8 cellular contexts compared by ENCODE assay signal in genomic region chr18:46174317-46175039, GRCh38.
DNase-seq lines count a peak whose midpoint lies in the region; ATAC-seq and TF ChIP-seq lines count a peak whose summit lies in the region.

No MANE protein-coding gene starts in this region.

- peak overlapping the region; percentile 79 to 90 for H3K9ac ChIP-seq in duodenal mucosa (ENCODE audit: low read depth in 1 of 2, low read length in 2 of 2)

- H3K9me3 ChIP-seq in CD4-positive, alpha-beta memory T cell (ENCODE audit: control insufficient read depth in 1 of 2, low read length in 2 of 2) = no peaks in the 10 kb centered on the region
- no peaks in the 10 kb centered on the region for H3K9me3 ChIP-seq in duodenal mucosa (ENCODE audit: control insufficient read depth in 1 of 2, low read length in 2 of 2)

- peak; percentile 17 for ATAC-seq in GM21528 (IDR thresholded peaks at IDR 0.05; ENCODE audit: low FRiP score, unreplicated experiment)
- peak; percentile 25 for ATAC-seq in stimulated activated memory B cell treated with anti-CD40 and anti-IgM and Interleukin-4, amounts not matched to agents 10 μg/mL and 1 μg/mL and 100 μg/mL, for 72 hours

- H3K27me3 ChIP-seq in CD4-positive, alpha-beta memory T cell (ENCODE audit: insufficient read depth, low read length) = no peaks in the 10 kb centered on the region
- no peaks in the 10 kb centered on the region for H3K27me3 ChIP-seq in duodenal mucosa (ENCODE audit: control insufficient read depth in 1 of 2, insufficient read depth in 2 of 2, low read length in 2 of 2)

- peaks cover 50% of the 10 kb centered on the region for H3K4me1 ChIP-seq in CD4-positive, alpha-beta memory T cell (ENCODE audit: insufficient read depth, low read length)
- H3K4me1 ChIP-seq in duodenal mucosa (ENCODE audit: control insufficient read depth in 1 of 2, insufficient read depth in 2 of 2, low read length in 2 of 2) = peaks cover 13 to 16% of the 10 kb centered on the region in 2 donors

- peak overlapping the region; percentile 88 to 99 (median 98) for H3K4me3 Mint-ChIP-seq in CD4-positive, alpha-beta memory T cell
- peak overlapping the region; percentile 87 for H3K4me3 Mint-ChIP-seq in stimulated activated memory B cell treated with anti-CD40 and anti-IgM and Interleukin-4, amounts not matched to agents 10 μg/mL and 1 μg/mL and 100 μg/mL, for 72 hours

- no peaks in the 10 kb centered on the region for H3K27me3 Mint-ChIP-seq in CD4-positive, alpha-beta memory T cell
- H3K27me3 Mint-ChIP-seq in stimulated activated memory B cell treated with anti-CD40 and anti-IgM and Interleukin-4, amounts not matched to agents 10 μg/mL and 1 μg/mL and 100 μg/mL, for 72 hours = no peaks in the 10 kb centered on the region

- peaks cover 0 to 3% (median 0%) of the 10 kb centered on the region in 8 donors for H3K9me3 Mint-ChIP-seq in CD4-positive, alpha-beta memory T cell
- no peaks in the 10 kb centered on the region for H3K9me3 Mint-ChIP-seq in stimulated activated memory B cell treated with anti-CD40 and anti-IgM and Interleukin-4, amounts not matched to agents 10 μg/mL and 1 μg/mL and 100 μg/mL, for 72 hours

- peak overlapping the region; percentile 89 to 100 (median 99) for H3K27ac Mint-ChIP-seq in CD4-positive, alpha-beta memory T cell
- peak overlapping the region; percentile 99 for H3K27ac Mint-ChIP-seq in stimulated activated memory B cell treated with anti-CD40 and anti-IgM and Interleukin-4, amounts not matched to agents 10 μg/mL and 1 μg/mL and 100 μg/mL, for 72 hours

- peak overlapping the region; percentile 63 to 100 for H3K4me3 ChIP-seq in CD4-positive, alpha-beta memory T cell (ENCODE audit: low read length in 2 of 2)
- H3K4me3 ChIP-seq in LNCaP clone FGC (ENCODE audit: low read depth, low read length) = peak overlapping the region; percentile 90
- H3K4me3 ChIP-seq in duodenal mucosa (ENCODE audit: low read depth in 1 of 2, low read length in 2 of 2) = peak overlapping the region; percentile 92 to 97

- POLR2A ChIA-PET in CD4-positive, alpha-beta memory T cell (lab: Charles Lee; ENCODE audit: partially characterized antibody) = interaction anchor here (0.6 to 2.6 kb wide), 17 partner anchors 8 to 743 kb away, joined by 3 to 17 read pairs (median 4); partner anchors contain the start of genes ATP5F1A, KATNAL2 and PIAS2

- intact Hi-C loops in CD4-positive, alpha-beta memory T cell (cut with micrococcal nuclease) = loop anchor here (5.0 to 10.0 kb wide), 2 partner anchors 108 to 740 kb away; partner anchors contain the start of genes KATNAL2 and PIAS2

- peaks cover 19 to 66% (median 32%) of the 10 kb centered on the region in 4 donors for H3K4me1 Mint-ChIP-seq in CD4-positive, alpha-beta memory T cell
- peaks cover 51% of the 10 kb centered on the region for H3K4me1 Mint-ChIP-seq in stimulated activated memory B cell treated with anti-CD40 and anti-IgM and Interleukin-4, amounts not matched to agents 10 μg/mL and 1 μg/mL and 100 μg/mL, for 72 hours

- CTCF ChIA-PET in CD4-positive, alpha-beta memory T cell (lab: Charles Lee; ENCODE audit: partially characterized antibody) = interaction anchor here (1.1 to 5.9 kb wide), 25 partner anchors 9 to 498 kb away, joined by 3 to 158 read pairs (median 14); partner anchors contain the start of genes ATP5F1A and LOXHD1

- H3K36me3 ChIP-seq in CD4-positive, alpha-beta memory T cell (ENCODE audit: insufficient read depth, low read length) = no peaks in the 10 kb centered on the region
- no peaks in the 10 kb centered on the region for H3K36me3 ChIP-seq in duodenal mucosa (ENCODE audit: control insufficient read depth in 1 of 2, insufficient read depth in 2 of 2, low read length in 2 of 2)

- H3K27ac ChIP-seq in CD4-positive, alpha-beta memory T cell (ENCODE audit: low read depth, low read length) = peak overlapping the region; percentile 91
- peak overlapping the region; percentile 65 for H3K27ac ChIP-seq in duodenal mucosa (ENCODE audit: low read depth, low read length)

- peaks cover 3 to 22% of the 10 kb centered on the region in 2 donors for H3K36me3 Mint-ChIP-seq in CD4-positive, alpha-beta memory T cell
- no peaks in the 10 kb centered on the region for H3K36me3 Mint-ChIP-seq in stimulated activated memory B cell treated with anti-CD40 and anti-IgM and Interleukin-4, amounts not matched to agents 10 μg/mL and 1 μg/mL and 100 μg/mL, for 72 hours

- peak; percentile 21; the same call in 1 of the 2 replicates for TF ChIP-seq CTCF in LNCaP clone FGC (IDR thresholded peaks at IDR 0.05; ENCODE audit: control insufficient read depth, extremely low read depth, insufficient read depth)

- peak; percentile 17 to 52 (median 28) for DNase-seq in CD4-positive, alpha-beta memory T cell
- no peak for DNase-seq in LNCaP clone FGC (ENCODE audit: low read depth)
- peak; percentile 28 for DNase-seq in activated CD4-positive, alpha-beta T cell treated with anti-CD3 and anti-CD28 coated beads, Interleukin-2, amount 50 U/mL, for 1 hour
- DNase-seq in lung microvascular endothelial cell (ENCODE audit: low read depth in 2 of 2) = peak; percentile 34 to 51
- no peak for DNase-seq in NCI-H510A treated with DMSO at 0.1 percent for 48 hours (lab: John Stamatoyannopoulos, UW)

Comparison
In these comparisons a context has a peak if more than half of its experiments do, and no peak if none do; other contexts are left out.
1. DNase-seq: peak in CD4-positive, alpha-beta memory T cell (5 of 5), activated CD4-positive, alpha-beta T cell treated with anti-CD3 and anti-CD28 coated beads, Interleukin-2, amount 50 U/mL, for 1 hour (single experiment) and lung microvascular endothelial cell (2 of 2); none in LNCaP clone FGC (single experiment) and NCI-H510A treated with DMSO at 0.1 percent for 48 hours (single experiment).
2. Peak in every context shown above with its lines, with median percentiles within 50 percentile points of each other: H3K4me3 ChIP-seq.